In the genomic region with DNA sequence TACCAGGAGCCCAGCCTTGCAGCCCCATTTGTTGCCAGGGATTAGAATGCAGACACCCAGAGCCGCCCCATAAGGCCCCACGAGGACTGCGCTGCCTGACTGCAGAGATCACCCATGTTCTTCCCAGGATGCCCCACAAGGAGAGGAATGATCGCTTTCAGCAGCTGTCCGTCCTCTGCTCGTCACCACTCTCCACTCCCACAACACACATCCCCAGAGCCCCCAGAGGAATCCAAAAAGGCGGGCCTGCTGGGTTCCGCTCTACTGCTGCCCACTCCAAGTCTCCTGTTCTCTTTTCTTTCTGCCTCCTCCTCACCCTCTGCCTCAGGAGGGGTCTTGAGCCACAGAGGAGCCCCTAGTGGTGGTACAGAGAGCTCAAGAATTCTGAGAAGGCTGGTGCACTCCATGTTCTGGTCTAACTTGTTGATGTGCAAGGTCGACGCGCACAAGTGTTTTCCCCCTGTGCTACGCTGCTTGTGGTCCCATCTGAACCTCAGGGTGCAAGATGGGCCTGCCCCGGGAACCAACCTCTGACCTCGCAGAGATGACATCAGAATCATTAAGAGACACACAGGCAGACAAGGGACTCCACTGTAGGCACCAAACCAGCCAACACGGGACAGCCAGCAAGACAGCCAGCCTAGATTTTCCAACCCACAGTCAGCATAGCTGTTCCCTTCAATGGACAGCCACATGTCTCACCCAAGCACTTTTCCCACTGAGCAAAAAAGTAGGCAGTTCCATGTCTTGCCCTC, we compare ENCODE assay signal across 8 cellular contexts.
DNase-seq lines count a peak whose midpoint lies in the region; TF ChIP-seq lines count a peak whose summit lies in the region.

No MANE protein-coding gene starts in this region.

- TF ChIP-seq CTCF in AG09319 (IDR thresholded peaks at IDR 0.05; ENCODE audit: low read depth, low read length) (peak; percentile 22), Loucy (conservative IDR thresholded peaks at IDR 0.05; ENCODE audit: low read length) (peak; percentile 69), coronary artery (IDR thresholded peaks at IDR 0.05) (no peak)

- H3K9me3 ChIP-seq in Loucy (ENCODE audit: insufficient read depth, low read depth, low read length) (no peaks in the 10 kb centered on the region), muscle layer of duodenum (ENCODE audit: control insufficient read depth in 1 of 2, low read length in 2 of 2) (no peaks in the 10 kb centered on the region)

- no peaks in the 10 kb centered on the region for H3K9me2 ChIP-seq in Loucy (replicated peaks; ENCODE audit: low read depth, low read length)

- H4K20me1 ChIP-seq in Loucy (ENCODE audit: insufficient read depth, low read length, poor library complexity, severe bottlenecking): no peaks in the 10 kb centered on the region

- no peak overlapping the region for H3K9ac ChIP-seq in Loucy (ENCODE audit: low read depth, low read length, poor library complexity, severe bottlenecking)

- DNase-seq in AG09319 (ENCODE audit: extremely low read depth, low read depth) (no peak), coronary artery (ENCODE audit: low spot score) (peak; percentile 75), AML-193 (lab: John Stamatoyannopoulos, UW) (no peak), NCI-H2171 (lab: John Stamatoyannopoulos, UW) (no peak)
- DNase-seq in stimulated activated CD4-positive, alpha-beta T cell treated with anti-CD3 and anti-CD28 coated beads, Interleukin-15, amount 100 ng/mL, for 24 hours: no peak
- no peak for DNase-seq in activated T-cell treated with anti-CD3 and anti-CD28 coated beads, Interleukin-2, amount 50 U/mL, for 48 hours

- peak overlapping the region; percentile 69 to 94 for H3K27ac ChIP-seq in coronary artery
- H3K27ac ChIP-seq in muscle layer of duodenum (ENCODE audit: low read length): peak overlapping the region; percentile 90

- H3K4me2 ChIP-seq in Loucy (ENCODE audit: low read depth, low read length, poor library complexity, severe bottlenecking): no peak overlapping the region

- H3K79me2 ChIP-seq in Loucy (ENCODE audit: insufficient read depth, low read length): no peaks in the 10 kb centered on the region

- H2AFZ ChIP-seq in Loucy (ENCODE audit: low read length): no peak overlapping the region

- no peaks in the 10 kb centered on the region; the same call in 1 of the 2 replicates for H3F3A ChIP-seq in Loucy (ENCODE audit: low read depth)

- H3K27me3 ChIP-seq in Loucy (ENCODE audit: insufficient read depth, low read length, poor library complexity, severe bottlenecking): no peaks in the 10 kb centered on the region
- H3K27me3 ChIP-seq in muscle layer of duodenum (ENCODE audit: low read depth, low read length): no peaks in the 10 kb centered on the region

- peaks cover 15% of the 10 kb centered on the region for H3K4me1 ChIP-seq in Loucy (ENCODE audit: insufficient read depth, low read length, poor library complexity, severe bottlenecking)
- peaks cover 79 to 86% of the 10 kb centered on the region in 2 donors for H3K4me1 ChIP-seq in muscle layer of duodenum (ENCODE audit: control insufficient read depth in 1 of 2, insufficient read depth in 2 of 2, low read length in 2 of 2)

- H3K4me3 ChIP-seq in Loucy (ENCODE audit: low read length, poor library complexity, severe bottlenecking) (no peak overlapping the region), coronary artery (peak overlapping the region; percentile 18), muscle layer of duodenum (ENCODE audit: low read depth in 1 of 2, low read length in 2 of 2) (peak overlapping the region in 1 of 2 donors; percentile 42)

- H3K36me3 ChIP-seq in Loucy (ENCODE audit: insufficient read depth, low read length): no peaks in the 10 kb centered on the region
- H3K36me3 ChIP-seq in muscle layer of duodenum (ENCODE audit: control insufficient read depth in 1 of 2, insufficient read depth in 2 of 2, low read length in 2 of 2): peaks cover 0 to 3% of the 10 kb centered on the region in 2 donors
